ENCODE assay signal across 8 cellular contexts in genomic region chr19:10292206-10292788, GRCh38. TPM values are rescaled to one million over a fixed set of nuclear protein-coding genes. Genes with fewer than 3 reads are reported as not detected.
A peak's percentile ranks its signal among the peaks of the same experiment; 100 is the strongest.
DNase-seq lines count a peak whose midpoint lies in the region; ATAC-seq and TF ChIP-seq lines count a peak whose summit lies in the region.

No MANE protein-coding gene starts in this region.

- no peak overlapping the region for H3K9ac ChIP-seq in SK-N-MC (ENCODE audit: insufficient read length)

- peaks cover 3% of the 10 kb centered on the region for H3K9me3 Mint-ChIP-seq in activated naive CD8-positive, alpha-beta T cell treated with anti-CD3 and anti-CD28 coated beads, Interleukin-2, amount 10 ng/mL, durations not matched to agents 7 days and 5 days

- DNase-seq in GM13977 (ENCODE audit: low spot score) (peak; percentile 91), SK-N-MC (ENCODE audit: low read depth, low spot score) (no peak), left ventricle myocardium inferior (peak; percentile 78), renal cortical epithelial cell (ENCODE audit: low read depth) (peak; percentile 50), DMS79 treated with DMSO at 0.1 percent for 48 hours (lab: John Stamatoyannopoulos, UW) (no peak), NCI-H1105 treated with DMSO at 0.1 percent for 48 hours (lab: John Stamatoyannopoulos, UW) (no peak)
- peak; percentile 83 for DNase-seq in activated naive CD8-positive, alpha-beta T cell treated with anti-CD3 and anti-CD28 coated beads, Interleukin-2, amount 10 ng/mL, durations not matched to agents 7 days and 5 days

- intact Hi-C loops in left ventricle myocardium inferior (cut with micrococcal nuclease), result no loop called here

- H3K9me3 ChIP-seq in SK-N-MC (ENCODE audit: low read depth, low read length) (no peaks in the 10 kb centered on the region), left ventricle myocardium inferior (replicated peaks) (no peaks in the 10 kb centered on the region)

- H3K27me3 ChIP-seq in left ventricle myocardium inferior (ENCODE audit: low read depth), result peaks cover 99% of the 10 kb centered on the region

- H3K4me3 ChIP-seq in SK-N-MC (peak overlapping the region; percentile 84), left ventricle myocardium inferior (peak overlapping the region; percentile 67)

- peak overlapping the region; percentile 77 for H3K4me3 Mint-ChIP-seq in activated naive CD8-positive, alpha-beta T cell treated with anti-CD3 and anti-CD28 coated beads, Interleukin-2, amount 10 ng/mL, durations not matched to agents 7 days and 5 days

- H3K27ac ChIP-seq in SK-N-MC, result no peak overlapping the region
- no peak overlapping the region for H3K27ac ChIP-seq in left ventricle myocardium inferior (replicated peaks)

- H3K4me1 Mint-ChIP-seq in activated naive CD8-positive, alpha-beta T cell treated with anti-CD3 and anti-CD28 coated beads, Interleukin-2, amount 10 ng/mL, durations not matched to agents 7 days and 5 days, result peaks cover 41% of the 10 kb centered on the region

- peaks cover 74% of the 10 kb centered on the region for H3K4me1 ChIP-seq in left ventricle myocardium inferior

- peak; percentile 50 for ATAC-seq in HG03342 (IDR thresholded peaks at IDR 0.05; ENCODE audit: unreplicated experiment)
- ATAC-seq in activated naive CD8-positive, alpha-beta T cell treated with anti-CD3 and anti-CD28 coated beads, Interleukin-2, amount 10 ng/mL, durations not matched to agents 7 days and 5 days (ENCODE audit: low read depth), result peak; percentile 13

- in situ Hi-C loops in GM13977 (cut with MboI; ENCODE audit: low pct_unique_long_range_greater_than_20kb, low sequenced_read_pairs, unreplicated experiment), result no loop called here

- H3K36me3 ChIP-seq in SK-N-MC (ENCODE audit: insufficient read depth, low read length) (peaks cover 8% of the 10 kb centered on the region; the same call in 1 of the 2 replicates), left ventricle myocardium inferior (no peaks in the 10 kb centered on the region)

- POLR2A ChIA-PET in activated naive CD8-positive, alpha-beta T cell treated with anti-CD3 and anti-CD28 coated beads, Interleukin-2, amount 10 ng/mL, durations not matched to agents 7 days and 5 days (lab: Charles Lee), result interaction anchor here (1.1 to 5.0 kb wide), 3 partner anchors 22 to 88 kb away, joined by 3 to 60 read pairs (median 6); partner anchors contain the start of genes ICAM1 and RAVER1

- H3K36me3 Mint-ChIP-seq in activated naive CD8-positive, alpha-beta T cell treated with anti-CD3 and anti-CD28 coated beads, Interleukin-2, amount 10 ng/mL, durations not matched to agents 7 days and 5 days, result peaks cover 8% of the 10 kb centered on the region

- TF ChIP-seq CTCF in GM13977 (IDR thresholded peaks at IDR 0.05; ENCODE audit: extremely low read depth, insufficient read depth, missing control alignments), result no peak
- no peak for TF ChIP-seq CTCF in left ventricle myocardium inferior (IDR thresholded peaks at IDR 0.05; ENCODE audit: borderline replicate concordance)

- H3K27me3 Mint-ChIP-seq in activated naive CD8-positive, alpha-beta T cell treated with anti-CD3 and anti-CD28 coated beads, Interleukin-2, amount 10 ng/mL, durations not matched to agents 7 days and 5 days, result peaks cover 82% of the 10 kb centered on the region

- H3K27ac Mint-ChIP-seq in activated naive CD8-positive, alpha-beta T cell treated with anti-CD3 and anti-CD28 coated beads, Interleukin-2, amount 10 ng/mL, durations not matched to agents 7 days and 5 days, result peak overlapping the region; percentile 76

RNA-seq across cellular contexts. Expression of gene ICAM5, which starts 2.5 kb away (rescaled TPM):
- under 1 TPM; 0.62 to 0.83 TPM for total RNA-seq in activated naive CD8-positive, alpha-beta T cell treated with anti-CD3 and anti-CD28 coated beads, Interleukin-2, amount 10 ng/mL, durations not matched to agents 7 days and 5 days
- total RNA-seq in left ventricle myocardium inferior (0.49 TPM), renal cortical epithelial cell (0.40 and 1.6 TPM in 2 replicates)

RNA-seq across cellular contexts. Expression of gene ICAM4, which starts 5.5 kb away (rescaled TPM):
- total RNA-seq in activated naive CD8-positive, alpha-beta T cell treated with anti-CD3 and anti-CD28 coated beads, Interleukin-2, amount 10 ng/mL, durations not matched to agents 7 days and 5 days, result 1 to 10 TPM; 1.2 to 1.7 TPM
- total RNA-seq in left ventricle myocardium inferior (0.36 TPM), renal cortical epithelial cell (0.35 and 0.69 TPM in 2 replicates)

RNA-seq across cellular contexts. Expression of gene ZGLP1, which starts 17.3 kb away (rescaled TPM):
- total RNA-seq in activated naive CD8-positive, alpha-beta T cell treated with anti-CD3 and anti-CD28 coated beads, Interleukin-2, amount 10 ng/mL, durations not matched to agents 7 days and 5 days, result 1 to 10 TPM; 3.9 to 5.0 TPM
- total RNA-seq in left ventricle myocardium inferior (0.74 TPM), renal cortical epithelial cell (0.17 and 0.70 TPM in 2 replicates)

RNA-seq across cellular contexts. Expression of gene ICAM1, which starts 21.4 kb away (rescaled TPM):
- total RNA-seq in activated naive CD8-positive, alpha-beta T cell treated with anti-CD3 and anti-CD28 coated beads, Interleukin-2, amount 10 ng/mL, durations not matched to agents 7 days and 5 days, result 10 to 100 TPM in 1 of 2 experiments, 1 to 10 TPM in 1; 9.5 to 11.7 TPM
- total RNA-seq in left ventricle myocardium inferior (7.1 TPM), renal cortical epithelial cell (38.4 and 130 TPM in 2 replicates)

RNA-seq across cellular contexts. Expression of gene FDX2, which starts 23.5 kb away (rescaled TPM):
- total RNA-seq in activated naive CD8-positive, alpha-beta T cell treated with anti-CD3 and anti-CD28 coated beads, Interleukin-2, amount 10 ng/mL, durations not matched to agents 7 days and 5 days, result 1 to 10 TPM; 7.6 to 9.4 TPM
- total RNA-seq in left ventricle myocardium inferior, result 17.4 TPM
- total RNA-seq in renal cortical epithelial cell, result 22.2 and 47.1 TPM in 2 replicates

Comparison
In these comparisons a context has a peak if more than half of its experiments do, and no peak if none do; other contexts are left out.
1. DNase-seq: peak in GM13977 (single experiment), activated naive CD8-positive, alpha-beta T cell treated with anti-CD3 and anti-CD28 coated beads, Interleukin-2, amount 10 ng/mL, durations not matched to agents 7 days and 5 days (single experiment), left ventricle myocardium inferior (single experiment) and renal cortical epithelial cell (single experiment); none in SK-N-MC (single experiment), DMS79 treated with DMSO at 0.1 percent for 48 hours (single experiment) and NCI-H1105 treated with DMSO at 0.1 percent for 48 hours (single experiment).